In genomic region chr5:39670391-39670790, GRCh38 we compare ENCODE assay signal across 26 cellular contexts.
"Had no signal": no experiment of that assay in that cellular context is flagged by ENCODE, and none has a peak within 500 bp of the region (broad histone marks: within the 10 kb centered on the region; RNA-seq: fewer than 3 reads in every experiment).

No MANE protein-coding gene starts in this region.

- H3K27ac ChIP-seq: coronary artery, foreskin keratinocyte, hepatocyte, pancreas, prostate gland, right lobe of liver, spleen, thoracic aorta had no signal

- H3K27ac Mint-ChIP-seq: endodermal cell; naive B cell; nephron progenitor cell; stimulated activated naive B cell treated with anti-CD40 and anti-IgM and Interleukin-4, amounts not matched to agents 10 μg/mL and 1 μg/mL and 100 μg/mL, for 72 hours; stimulated activated naive CD8-positive, alpha-beta T cell treated with anti-CD3 and anti-CD28 coated beads, Interleukin-15, amount 100 ng/mL, for 72 hours had no signal

- H3K9me3 Mint-ChIP-seq: endodermal cell; naive B cell; nephron progenitor cell; stimulated activated naive CD8-positive, alpha-beta T cell treated with anti-CD3 and anti-CD28 coated beads, Interleukin-15, amount 100 ng/mL, for 72 hours had no signal

- H3K4me1 ChIP-seq: foreskin keratinocyte, prostate gland, right lobe of liver, spleen had no signal

- DNase-seq: effector CD4-positive, alpha-beta T cell; endodermal cell; erythroblast; foreskin keratinocyte; head of caudate nucleus; left colon; left ventricle myocardium superior; mesenchymal stem cell; naive B cell; nephron progenitor cell; nucleus accumbens; pancreas; right lobe of liver; spleen; stimulated activated CD4-positive, alpha-beta T cell treated with anti-CD3 and anti-CD28 coated beads, Interleukin-2, amount 100 ng/mL, for 24 hours; stimulated activated CD4-positive, alpha-beta T cell treated with anti-CD3 and anti-CD28 coated beads, Interleukin-4, amount 100 ng/mL, for 4 hours; stimulated activated naive B cell treated with anti-CD40 and anti-IgM and Interleukin-4, amounts not matched to agents 10 μg/mL and 1 μg/mL and 100 μg/mL, for 72 hours; stimulated activated naive CD8-positive, alpha-beta T cell treated with anti-CD3 and anti-CD28 coated beads, Interleukin-15, amount 100 ng/mL, for 72 hours; substantia nigra; transverse colon had no signal

- H3K27me3 ChIP-seq: foreskin keratinocyte, hepatocyte, pancreas, right lobe of liver, spleen, transverse colon had no signal

- H3K36me3 Mint-ChIP-seq: naive B cell; stimulated activated naive B cell treated with anti-CD40 and anti-IgM and Interleukin-4, amounts not matched to agents 10 μg/mL and 1 μg/mL and 100 μg/mL, for 72 hours had no signal

- H3K9me3 ChIP-seq: pancreas, prostate gland, right lobe of liver, spleen, thoracic aorta, transverse colon had no signal

- ATAC-seq: foreskin keratinocyte; left colon; left ventricle myocardium superior; right lobe of liver; stimulated activated naive B cell treated with anti-CD40 and anti-IgM and Interleukin-4, amounts not matched to agents 10 μg/mL and 1 μg/mL and 100 μg/mL, for 72 hours; stimulated activated naive CD8-positive, alpha-beta T cell treated with anti-CD3 and anti-CD28 coated beads, Interleukin-15, amount 100 ng/mL, for 72 hours had no signal

- H2AFZ ChIP-seq: hepatocyte had no signal

- H3K4me3 Mint-ChIP-seq: endodermal cell; naive B cell; nephron progenitor cell; stimulated activated naive B cell treated with anti-CD40 and anti-IgM and Interleukin-4, amounts not matched to agents 10 μg/mL and 1 μg/mL and 100 μg/mL, for 72 hours; stimulated activated naive CD8-positive, alpha-beta T cell treated with anti-CD3 and anti-CD28 coated beads, Interleukin-15, amount 100 ng/mL, for 72 hours had no signal

- H3K4me2 ChIP-seq: hepatocyte had no signal

- H3K4me1 Mint-ChIP-seq: naive B cell; nephron progenitor cell; stimulated activated naive B cell treated with anti-CD40 and anti-IgM and Interleukin-4, amounts not matched to agents 10 μg/mL and 1 μg/mL and 100 μg/mL, for 72 hours; stimulated activated naive CD8-positive, alpha-beta T cell treated with anti-CD3 and anti-CD28 coated beads, Interleukin-15, amount 100 ng/mL, for 72 hours had no signal

- H3K36me3 ChIP-seq: pancreas, prostate gland, right lobe of liver, spleen, thoracic aorta, transverse colon had no signal

- H3K79me2 ChIP-seq: hepatocyte had no signal

- H3K4me3 ChIP-seq: coronary artery, hepatocyte, lung, pancreas, prostate gland, right lobe of liver, spleen, thoracic aorta, transverse colon had no signal

- FAIRE-seq: endothelial cell of umbilical vein, pancreas had no signal
